In genomic region chr9:79430599-79430998, GRCh38 we compare ENCODE assay signal across 20 cellular contexts.
"Had no signal": no experiment of that assay in that cellular context is flagged by ENCODE, and none has a peak within 500 bp of the region (broad histone marks: within the 10 kb centered on the region; RNA-seq: fewer than 3 reads in every experiment).

No MANE protein-coding gene starts in this region.

- DNase-seq: activated T-cell treated with anti-CD3 and anti-CD28 coated beads, Interleukin-2, amount 50 U/mL, for 1 hour; amniotic stem cell; effector CD8-positive, alpha-beta T cell; head of caudate nucleus; hypothalamus; left ventricle myocardium superior; mammary epithelial cell; midbrain; ovary; psoas muscle; right cardiac atrium; stimulated activated CD4-positive, alpha-beta T cell treated with anti-CD3 and anti-CD28 coated beads, Interleukin-1b, Interleukin-23, amount 100 ng/mL, for 48 hours; substantia nigra; T1000; thyroid gland had no signal

- H3K27me3 ChIP-seq: ovary, thyroid gland had no signal

- H3K4me1 ChIP-seq: psoas muscle, thyroid gland had no signal

- ATAC-seq: esophagus mucosa; left ventricle myocardium superior; natural killer cell treated with Interleukin-12 subunit alpha and Interleukin-12 subunit beta and Interleukin-15 and Interleukin-18, amount 100 ng/mL, for 72 hours; psoas muscle; right cardiac atrium; WTC11 had no signal

- H3K27ac ChIP-seq: cardiac muscle cell, ovary, psoas muscle, skin epidermis, thyroid gland had no signal

- H3K9me3 ChIP-seq: ovary, thyroid gland had no signal

- H3K4me3 ChIP-seq: cardiac muscle cell, ovary, psoas muscle, skin epidermis, thyroid gland had no signal

- H3K36me3 ChIP-seq: cardiac muscle cell, ovary, thyroid gland had no signal
